12 cellular contexts compared by ENCODE assay signal in genomic region chr16:57805176-57805575, GRCh38.
"Had no signal": no experiment of that assay in that cellular context is flagged by ENCODE, and none has a peak within 500 bp of the region (broad histone marks: within the 10 kb centered on the region; RNA-seq: fewer than 3 reads in every experiment).

No MANE protein-coding gene starts in this region.

- H3K36me3 ChIP-seq: upper lobe of right lung had no signal

- DNase-seq: activated B cell treated with CpG ODN at 0.5 μM for 24 hours; activated CD4-positive, alpha-beta T cell treated with anti-CD3 and anti-CD28 coated beads, Interleukin-2, amount 10 ng/mL, durations not matched to agents 24 days and 14 days; activated gamma-delta T cell treated with Interleukin-2 at 50 U/mL for 16 hours; aorta; erythroblast; hippocampal formation; left ventricle myocardium superior; nucleus accumbens; small intestine; stimulated activated CD4-positive, alpha-beta T cell treated with anti-CD3 and anti-CD28 coated beads, Interleukin-4, amount 100 ng/mL, for 24 hours; stimulated activated naive CD4-positive, alpha-beta T cell; upper lobe of right lung had no signal

- H3K9me3 ChIP-seq: upper lobe of right lung had no signal

- H3K27me3 ChIP-seq: upper lobe of right lung had no signal

- H3K4me3 ChIP-seq: upper lobe of right lung had no signal

- H3K27ac ChIP-seq: upper lobe of right lung had no signal

- ATAC-seq: left ventricle myocardium superior, upper lobe of right lung had no signal
